30 cellular contexts compared by ENCODE assay signal in the genomic region with DNA sequence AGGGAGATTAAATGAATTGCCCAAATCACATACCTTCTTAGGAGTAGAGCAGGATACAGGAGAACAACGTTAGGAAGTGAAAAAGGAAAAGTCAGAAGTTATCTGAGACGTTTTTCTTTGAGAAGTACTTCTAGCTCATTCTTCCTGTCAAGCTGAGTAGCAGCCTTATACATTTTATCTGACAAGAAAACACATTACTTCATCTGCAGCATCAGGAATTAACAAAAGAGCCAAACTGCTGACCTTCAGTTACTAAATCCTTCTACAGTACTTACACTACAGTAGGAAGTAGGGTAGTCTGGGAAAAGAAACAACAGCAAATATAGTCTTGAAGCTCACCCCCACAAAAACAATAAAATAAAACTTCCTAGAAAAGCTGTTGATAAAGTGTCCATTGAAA.
"Had no signal": no experiment of that assay in that cellular context is flagged by ENCODE, and none has a peak within 500 bp of the region (broad histone marks: within the 10 kb centered on the region; RNA-seq: fewer than 3 reads in every experiment).

No MANE protein-coding gene starts in this region.

- H3K27ac Mint-ChIP-seq: activated naive CD8-positive, alpha-beta T cell treated with anti-CD3 and anti-CD28 coated beads, Interleukin-2, amount 50 U/mL, for 24 hours; activated T-helper 1 cell treated with anti-CD3 and anti-CD28 coated beads, Interleukin-12 subunit alpha, Interleukin-12 subunit beta, Interleukin-2, Interleukin-4 antibody, amounts not matched to agents 30 ng/mL and 10 ng/mL and 1 ng/mL, durations not matched to agents 14 hours and 24 hours and 36 hours; T-helper 1 cell treated with Interleukin-12 subunit alpha and Interleukin-12 subunit beta and Interleukin-4 antibody, amounts not matched to agents 30 μg/mL and 1 μg/mL, for 36 hours had no signal

- H3K4me1 ChIP-seq: body of pancreas, gastrocnemius medialis, tibial nerve had no signal

- H3K9me3 ChIP-seq: body of pancreas, esophagus squamous epithelium, gastrocnemius medialis, spleen, tibial nerve had no signal

- H3K27ac ChIP-seq: body of pancreas, cardiac muscle cell, esophagus squamous epithelium, gastrocnemius medialis, tibial nerve, WERI-Rb-1 had no signal

- ATAC-seq: activated CD4-positive, CD25-positive, alpha-beta regulatory T cell treated with anti-CD3 and anti-CD28 coated beads, Interleukin-2, amount 50 U/mL, for 24 hours; activated naive CD8-positive, alpha-beta T cell treated with anti-CD3 and anti-CD28 coated beads, Interleukin-2, amount 50 U/mL, for 24 hours; body of pancreas; gastrocnemius medialis; left ventricle myocardium superior; naive thymus-derived CD4-positive, alpha-beta T cell had no signal

- H3K27me3 Mint-ChIP-seq: activated naive CD8-positive, alpha-beta T cell treated with anti-CD3 and anti-CD28 coated beads, Interleukin-2, amount 50 U/mL, for 24 hours; naive thymus-derived CD4-positive, alpha-beta T cell had no signal

- DNase-seq: activated CD4-positive, alpha-beta T cell treated with anti-CD3 and anti-CD28 coated beads for 48 hours; activated CD4-positive, alpha-beta T cell treated with anti-CD3 and anti-CD28 coated beads, Interleukin-2, amount 50 U/mL, for 48 hours; activated CD8-positive, alpha-beta memory T cell treated with anti-CD3 and anti-CD28 coated beads for 24 hours; activated gamma-delta T cell; activated naive CD4-positive, alpha-beta T cell treated with anti-CD3 and anti-CD28 coated beads, Interleukin-2, amount 50 U/mL, for 16 hours; activated naive CD8-positive, alpha-beta T cell treated with anti-CD3 and anti-CD28 coated beads, Interleukin-2, amount 50 U/mL, for 24 hours; anterior cingulate cortex; body of pancreas; cortex of kidney; esophagus squamous epithelium; gastrocnemius medialis; glutamatergic neuron; islet precursor cell; left ventricle myocardium superior; mammary epithelial cell; midbrain; naive thymus-derived CD4-positive, alpha-beta T cell; occipital lobe; right cardiac atrium; spleen; stimulated activated naive CD4-positive, alpha-beta T cell treated with Interleukin-2 at 50 U/mL for 16 hours; SW 1271; T1000; WERI-Rb-1 had no signal

- H3K36me3 ChIP-seq: cardiac muscle cell, esophagus squamous epithelium, gastrocnemius medialis, spleen, tibial nerve, WERI-Rb-1 had no signal

- H3K27me3 ChIP-seq: body of pancreas, cardiac muscle cell, esophagus squamous epithelium, gastrocnemius medialis, spleen, tibial nerve had no signal

- H3K9me3 Mint-ChIP-seq: activated naive CD8-positive, alpha-beta T cell treated with anti-CD3 and anti-CD28 coated beads, Interleukin-2, amount 50 U/mL, for 24 hours; activated T-helper 1 cell treated with anti-CD3 and anti-CD28 coated beads, Interleukin-12 subunit alpha, Interleukin-12 subunit beta, Interleukin-2, Interleukin-4 antibody, amounts not matched to agents 30 ng/mL and 10 ng/mL and 1 ng/mL, durations not matched to agents 14 hours and 24 hours and 36 hours; naive thymus-derived CD4-positive, alpha-beta T cell; T-helper 1 cell treated with Interleukin-12 subunit alpha and Interleukin-12 subunit beta and Interleukin-4 antibody, amounts not matched to agents 30 μg/mL and 1 μg/mL, for 36 hours had no signal

- H3K4me3 ChIP-seq: body of pancreas, cardiac muscle cell, esophagus squamous epithelium, gastrocnemius medialis, spleen, tibial nerve had no signal

- H3K4me3 Mint-ChIP-seq: activated naive CD8-positive, alpha-beta T cell treated with anti-CD3 and anti-CD28 coated beads, Interleukin-2, amount 50 U/mL, for 24 hours; activated T-helper 1 cell treated with anti-CD3 and anti-CD28 coated beads, Interleukin-12 subunit alpha, Interleukin-12 subunit beta, Interleukin-2, Interleukin-4 antibody, amounts not matched to agents 30 ng/mL and 10 ng/mL and 1 ng/mL, durations not matched to agents 14 hours and 24 hours and 36 hours; naive thymus-derived CD4-positive, alpha-beta T cell; neural crest cell; T-helper 1 cell treated with Interleukin-12 subunit alpha and Interleukin-12 subunit beta and Interleukin-4 antibody, amounts not matched to agents 30 μg/mL and 1 μg/mL, for 36 hours had no signal
